ENCODE assay signal across 20 cellular contexts in the genomic region with DNA sequence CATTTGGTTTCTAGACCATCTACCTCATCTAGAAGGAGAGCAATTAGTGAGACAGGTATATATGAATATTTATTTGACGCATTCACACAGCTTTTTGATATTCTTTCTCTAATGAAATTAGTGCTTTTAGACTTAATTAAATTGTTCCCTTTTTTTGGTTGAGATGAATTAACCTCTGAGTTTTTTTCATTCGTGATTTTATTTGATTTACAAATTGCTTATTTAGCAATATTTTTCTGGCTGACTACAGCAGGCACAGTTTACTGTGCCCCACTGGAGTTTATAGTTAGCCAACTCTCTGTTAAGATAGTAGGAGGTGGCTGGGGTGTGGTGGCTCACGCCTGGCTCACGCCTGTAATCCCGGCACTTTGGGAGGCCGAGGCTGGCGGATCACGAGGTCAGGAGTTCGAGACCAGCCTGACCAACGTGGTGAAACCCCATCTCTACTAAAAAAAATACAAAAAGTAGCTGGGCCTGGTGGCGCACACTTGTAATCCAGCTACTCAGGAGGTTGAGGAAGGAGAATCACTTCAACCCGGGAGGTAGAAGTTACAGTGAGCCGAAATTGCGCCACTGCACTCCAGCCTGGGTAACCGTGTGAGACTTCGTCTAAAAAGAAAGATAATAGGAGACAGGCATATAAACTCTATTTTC. TPM values are rescaled to one million over a fixed set of nuclear protein-coding genes. Genes with fewer than 3 reads are reported as not detected.
A peak's percentile ranks its signal among the peaks of the same experiment; 100 is the strongest.
DNase-seq lines count a peak whose midpoint lies in the region; ATAC-seq, FAIRE-seq and TF ChIP-seq lines count a peak whose summit lies in the region.
"Had no signal": no experiment of that assay in that cellular context is flagged by ENCODE, and none has a peak within 500 bp of the region (broad histone marks: within the 10 kb centered on the region; RNA-seq: fewer than 3 reads in every experiment).

No MANE protein-coding gene starts in this region.

- H2AK5ac ChIP-seq in mesenchymal stem cell (ENCODE audit: low read length, severe bottlenecking) = no peak overlapping the region

- no peak for TF ChIP-seq EP300 in A549 (IDR thresholded peaks at IDR 0.05)

- H2BK5ac ChIP-seq in mesenchymal stem cell (ENCODE audit: low read depth, low read length, poor library complexity, severe bottlenecking) = no peak overlapping the region

- H3K27ac ChIP-seq in A549 (no peak overlapping the region), mesenchymal stem cell (ENCODE audit: low read length, poor library complexity, severe bottlenecking) (peak overlapping the region; percentile 33)
- H3K27ac ChIP-seq: 22Rv1 had no signal

- H3K9ac ChIP-seq in mesenchymal stem cell (ENCODE audit: low read length) = peak overlapping the region; percentile 72

- peaks cover 4% of the 10 kb centered on the region for H3K79me1 ChIP-seq in mesenchymal stem cell (replicated peaks; ENCODE audit: low read length, poor library complexity, severe bottlenecking)

- no peak overlapping the region for H3K18ac ChIP-seq in mesenchymal stem cell (ENCODE audit: low read depth in 1 of 2, low read length in 2 of 2)

- no peak overlapping the region for H3K4ac ChIP-seq in mesenchymal stem cell (ENCODE audit: low read depth in 1 of 2, low read length in 2 of 2)

- no peak overlapping the region for H4K8ac ChIP-seq in mesenchymal stem cell (ENCODE audit: low read length)

- 93% methylated on average over 16 of the region's 16 CpGs for WGBS in A549 (ENCODE audit: missing lambda C conversion rate)
- WGBS in mesenchymal stem cell = 95% methylated on average over 8 of the region's 16 CpGs

- H3K9me3 ChIP-seq in A549 (no peaks in the 10 kb centered on the region), mesenchymal stem cell (ENCODE audit: control insufficient read depth, low read length) (no peaks in the 10 kb centered on the region)
- H3K9me3 ChIP-seq: BE2C had no signal

- POLR2A ChIA-PET in activated CD4-positive, alpha-beta T cell treated with anti-CD3 and anti-CD28 coated beads for 36 hours (lab: Charles Lee) = no interaction called here
- POLR2A ChIA-PET in A549 (lab: Yijun Ruan, JAX) = no interaction called here

- no peak overlapping the region for H2AFZ ChIP-seq in mesenchymal stem cell (ENCODE audit: low read depth, low read length)

- intact Hi-C loops in activated CD4-positive, alpha-beta T cell treated with anti-CD3 and anti-CD28 coated beads, Interleukin-2, amount 10 ng/mL, durations not matched to agents 24 days and 14 days (cut with micrococcal nuclease) = no loop called here
- intact Hi-C loops in activated CD4-positive, alpha-beta T cell treated with anti-CD3 and anti-CD28 coated beads for 36 hours (cut with DNase I, micrococcal nuclease) = loop anchor here in 1 of 2 experiments (5.0 kb wide), 2 partner anchors 77 to 413 kb away; a partner anchor contains a TSS

- H3K27me3 ChIP-seq in mesenchymal stem cell (ENCODE audit: control insufficient read depth in 1 of 2, insufficient read depth in 1 of 2, low read length in 2 of 2) = no peaks in the 10 kb centered on the region
- H3K27me3 ChIP-seq: BE2C had no signal

- TF ChIP-seq RAD21 in A549 (conservative IDR thresholded peaks at IDR 0.05 in 1 of 2, IDR thresholded peaks at IDR 0.05 in 1 of 2) = no peak

- no peaks in the 10 kb centered on the region for H3K27me3 Mint-ChIP-seq in activated CD4-positive, alpha-beta T cell treated with anti-CD3 and anti-CD28 coated beads, Interleukin-2, amount 10 ng/mL, durations not matched to agents 24 days and 14 days
- H3K27me3 Mint-ChIP-seq in activated CD4-positive, alpha-beta T cell treated with anti-CD3 and anti-CD28 coated beads for 36 hours = no peaks in the 10 kb centered on the region
- no peaks in the 10 kb centered on the region for H3K27me3 Mint-ChIP-seq in activated T-helper 17 cell treated with anti-CD3 and anti-CD28 coated beads, Interleukin-2, amount 50 U/mL, for 72 hours
- H3K27me3 Mint-ChIP-seq: CD4-positive, alpha-beta T cell had no signal

- H3K4me1 ChIP-seq in A549 (peaks cover 12% of the 10 kb centered on the region; the same call in 2 of the 3 replicates), mesenchymal stem cell (ENCODE audit: control insufficient read depth, insufficient read depth, low read depth, low read length) (peaks cover 8% of the 10 kb centered on the region)
- H3K4me1 ChIP-seq: BE2C had no signal

- peak overlapping the region; percentile 45 for H3K27ac Mint-ChIP-seq in activated CD4-positive, alpha-beta T cell treated with anti-CD3 and anti-CD28 coated beads, Interleukin-2, amount 10 ng/mL, durations not matched to agents 24 days and 14 days
- no peak overlapping the region for H3K27ac Mint-ChIP-seq in activated CD4-positive, alpha-beta T cell treated with anti-CD3 and anti-CD28 coated beads for 36 hours
- peak overlapping the region; percentile 20 for H3K27ac Mint-ChIP-seq in activated T-helper 17 cell treated with anti-CD3 and anti-CD28 coated beads, Interleukin-2, amount 50 U/mL, for 72 hours
- H3K27ac Mint-ChIP-seq: CD4-positive, alpha-beta T cell had no signal

- CTCF ChIA-PET in activated CD4-positive, alpha-beta T cell treated with anti-CD3 and anti-CD28 coated beads for 36 hours (lab: Charles Lee) = interaction anchor here (1.0 kb wide), 1 partner anchor 12 kb away, joined by 3 read pairs; no protein-coding TSS in a partner anchor
- CTCF ChIA-PET in A549 (lab: Yijun Ruan, JAX) = no interaction called here

- H3K36me3 ChIP-seq in mesenchymal stem cell (ENCODE audit: control insufficient read depth in 1 of 2, insufficient read depth in 2 of 2, low read depth in 1 of 2, low read length in 2 of 2) = peaks cover 33 to 99% of the 10 kb centered on the region in 2 experiments

- no peak overlapping the region for H2BK120ac ChIP-seq in mesenchymal stem cell (ENCODE audit: low read depth, low read length)

- FAIRE-seq in A549 (lab: Jason Lieb, UNC) = no peak

- no peak overlapping the region for H2BK12ac ChIP-seq in mesenchymal stem cell (ENCODE audit: low read length in 2 of 2)

- peaks cover 65% of the 10 kb centered on the region for H3K36me3 Mint-ChIP-seq in activated CD4-positive, alpha-beta T cell treated with anti-CD3 and anti-CD28 coated beads, Interleukin-2, amount 10 ng/mL, durations not matched to agents 24 days and 14 days (ENCODE audit: low read depth)
- peaks cover 60% of the 10 kb centered on the region for H3K36me3 Mint-ChIP-seq in activated CD4-positive, alpha-beta T cell treated with anti-CD3 and anti-CD28 coated beads for 36 hours (ENCODE audit: low read depth)
- peaks cover 99% of the 10 kb centered on the region for H3K36me3 Mint-ChIP-seq in activated T-helper 17 cell treated with anti-CD3 and anti-CD28 coated beads, Interleukin-2, amount 50 U/mL, for 72 hours (ENCODE audit: low read depth)

- no peak overlapping the region for H3K4me3 Mint-ChIP-seq in activated CD4-positive, alpha-beta T cell treated with anti-CD3 and anti-CD28 coated beads, Interleukin-2, amount 10 ng/mL, durations not matched to agents 24 days and 14 days
- no peak overlapping the region for H3K4me3 Mint-ChIP-seq in activated CD4-positive, alpha-beta T cell treated with anti-CD3 and anti-CD28 coated beads for 36 hours
- H3K4me3 Mint-ChIP-seq in activated T-helper 17 cell treated with anti-CD3 and anti-CD28 coated beads, Interleukin-2, amount 50 U/mL, for 72 hours = no peak overlapping the region
- H3K4me3 Mint-ChIP-seq: CD4-positive, alpha-beta T cell had no signal

- peak; percentile 43 for DNase-seq in activated CD4-positive, alpha-beta T cell treated with anti-CD3 and anti-CD28 coated beads, Interleukin-2, amount 10 ng/mL, durations not matched to agents 24 days and 14 days
- DNase-seq in activated CD4-positive, alpha-beta T cell treated with anti-CD3 and anti-CD28 coated beads for 36 hours = no peak
- DNase-seq in A549 (ENCODE audit: low read depth in 1 of 2, low spot score in 1 of 2) (no peak), mesenchymal stem cell (no peak), T-helper 2 cell (no peak), NCI-H2029 (lab: John Stamatoyannopoulos, UW) (no peak), GDM1 (lab: John Stamatoyannopoulos, UW) (no peak)
- DNase-seq: BE2C; Calu3; CD4-positive, alpha-beta T cell; DMS53; HCEC 1CT; NCI-H1417; NCI-H187 treated with DMSO at 0.1 percent for 48 hours; NCI-H2171; NCI-H446 treated with DMSO at 0.1 percent for 48 hours; OCI-M1; RPMI8226 had no signal

- H3K4me2 ChIP-seq in A549 = no peak overlapping the region
- no peak overlapping the region for H3K4me2 ChIP-seq in mesenchymal stem cell (ENCODE audit: low read length, poor library complexity, severe bottlenecking)

- no peak overlapping the region for H3K14ac ChIP-seq in mesenchymal stem cell (ENCODE audit: low read length in 2 of 2)

- no peaks in the 10 kb centered on the region for H3K9me3 Mint-ChIP-seq in activated CD4-positive, alpha-beta T cell treated with anti-CD3 and anti-CD28 coated beads, Interleukin-2, amount 10 ng/mL, durations not matched to agents 24 days and 14 days
- H3K9me3 Mint-ChIP-seq in activated CD4-positive, alpha-beta T cell treated with anti-CD3 and anti-CD28 coated beads for 36 hours (ENCODE audit: low read depth) = no peaks in the 10 kb centered on the region
- no peaks in the 10 kb centered on the region for H3K9me3 Mint-ChIP-seq in activated T-helper 17 cell treated with anti-CD3 and anti-CD28 coated beads, Interleukin-2, amount 50 U/mL, for 72 hours
- H3K9me3 Mint-ChIP-seq: CD4-positive, alpha-beta T cell had no signal

- ATAC-seq in activated CD4-positive, alpha-beta T cell treated with anti-CD3 and anti-CD28 coated beads for 36 hours = no peak
- no peak for ATAC-seq in A549
- no peak for ATAC-seq in activated T-helper 17 cell treated with anti-CD3 and anti-CD28 coated beads, Interleukin-2, amount 50 U/mL, for 72 hours (replicated peaks)

- no peak for TF ChIP-seq POLR2A in A549 (IDR thresholded peaks at IDR 0.05; ENCODE audit: low read length)

- no peak overlapping the region for H3K23ac ChIP-seq in mesenchymal stem cell (ENCODE audit: low read length in 2 of 2)

- TF ChIP-seq CTCF in A549 (IDR thresholded peaks at IDR 0.05) = no peak

- H3K4me1 Mint-ChIP-seq in activated CD4-positive, alpha-beta T cell treated with anti-CD3 and anti-CD28 coated beads, Interleukin-2, amount 10 ng/mL, durations not matched to agents 24 days and 14 days = peaks cover 23% of the 10 kb centered on the region
- peaks cover 29% of the 10 kb centered on the region for H3K4me1 Mint-ChIP-seq in activated CD4-positive, alpha-beta T cell treated with anti-CD3 and anti-CD28 coated beads for 36 hours
- H3K4me1 Mint-ChIP-seq in activated T-helper 17 cell treated with anti-CD3 and anti-CD28 coated beads, Interleukin-2, amount 50 U/mL, for 72 hours = peaks cover 17% of the 10 kb centered on the region

- H4K91ac ChIP-seq in mesenchymal stem cell (ENCODE audit: low read length) = no peak overlapping the region

- no peak overlapping the region for H2BK15ac ChIP-seq in mesenchymal stem cell (ENCODE audit: low read depth, poor library complexity, severe bottlenecking)

- H3K4me3 ChIP-seq in A549 = no peak overlapping the region
- H3K4me3 ChIP-seq in mesenchymal stem cell (ENCODE audit: insufficient read depth in 1 of 2, low read depth in 1 of 2, low read length in 2 of 2) = no peak overlapping the region

RNA-seq across cellular contexts. Expression of a gene that starts 16.7 kb away (rescaled TPM):
- total RNA-seq in activated CD4-positive, alpha-beta T cell treated with anti-CD3 and anti-CD28 coated beads, Interleukin-2, amount 10 ng/mL, durations not matched to agents 24 days and 14 days = 227 and 233 TPM in 2 replicates
- 100 to 1,000 TPM; 114 to 119 TPM for total RNA-seq in activated CD4-positive, alpha-beta T cell treated with anti-CD3 and anti-CD28 coated beads for 36 hours
- polyA plus RNA-seq in A549 (2011; rRNA removed) (96.4 and 108 TPM in 2 replicates), A549 (2017; fragmentation: RNase III; extraction: RNeasy Plus Mini Kit Qiagen cat#74134 plus additional on column Dnase treatment) (40.3 to 48.6 TPM (median 48.2 TPM) in 3 replicates)
- 7.8 and 10.3 TPM in 2 replicates for polyA plus RNA-seq in A549 (2012; cell fraction: cytosol; rRNA removed)
- 6.8 and 15.5 TPM in 2 replicates for polyA plus RNA-seq in A549 (2012; cell fraction: nucleus; rRNA removed)
- polyA minus RNA-seq in A549 (2011; rRNA and poly(A)+ RNA removed) = 117 and 151 TPM in 2 replicates
- 100 to 1,000 TPM; 339 to 432 TPM for total RNA-seq in activated T-helper 17 cell treated with anti-CD3 and anti-CD28 coated beads, Interleukin-2, amount 50 U/mL, for 72 hours
- 95.3 TPM for polyA plus RNA-seq in mesenchymal stem cell (2013, experiment 1 of 2)
- polyA plus RNA-seq in mesenchymal stem cell (2013, experiment 2 of 2) = 102 TPM
